Comparison of ENCODE assay signal across 1 cellular context in genomic region chr13:76683854-76684253, GRCh38.
TF ChIP-seq lines count a peak whose summit lies in the region.

No MANE protein-coding gene starts in this region.

TF ChIP-seq in IMR-90, 13 proteins besides CTCF, POLR2A, EP300 and RAD21 (continued from another document):
- TF ChIP-seq ELK1 (IDR thresholded peaks at IDR 0.05; ENCODE audit: borderline replicate concordance, low read depth, low read length) = no peak
- no peak for TF ChIP-seq SMC3 (IDR thresholded peaks at IDR 0.05; ENCODE audit: low read depth, low read length)
